Comparison of ENCODE assay signal across 1 cellular context in the genomic region with DNA sequence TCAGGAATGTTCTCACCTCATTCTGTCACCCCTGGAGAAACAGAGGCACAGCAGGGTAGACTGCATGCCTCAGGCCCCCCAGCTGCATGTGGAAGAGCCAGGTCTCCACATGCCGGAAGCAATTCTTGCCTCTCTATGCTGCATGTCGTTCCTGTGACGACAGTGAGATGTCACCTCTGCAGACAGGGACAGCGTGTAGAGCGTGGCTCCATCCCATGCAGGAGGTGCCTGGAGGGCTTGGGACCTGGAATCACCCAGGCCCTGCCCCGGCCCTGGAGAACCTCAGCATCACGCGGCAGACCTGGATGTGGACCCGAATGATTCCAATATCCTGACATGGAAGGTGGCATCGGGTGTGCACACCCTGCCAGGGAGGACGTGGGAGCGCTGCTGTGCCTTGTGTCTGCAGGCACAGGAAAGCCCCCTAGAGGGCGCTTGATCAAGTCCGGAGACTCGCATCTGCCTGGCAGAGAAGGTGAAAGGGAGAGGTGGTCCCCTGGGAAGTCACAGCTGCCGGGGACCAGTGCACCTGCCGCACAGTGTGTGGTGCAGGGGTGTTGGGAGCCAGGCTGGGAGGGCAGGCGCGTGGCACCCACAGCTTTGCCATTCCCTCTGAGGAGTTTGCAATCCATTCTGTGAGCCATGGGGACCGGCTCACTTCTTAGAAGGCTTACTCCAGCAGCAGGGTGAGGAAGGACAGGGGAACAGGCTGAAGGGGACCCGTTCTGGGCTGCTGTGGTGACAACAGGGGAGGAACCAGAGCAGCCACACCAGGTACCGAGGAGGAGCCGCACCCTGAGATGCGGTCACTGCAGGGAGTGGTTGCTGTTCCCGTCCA.
TF ChIP-seq lines count a peak whose summit lies in the region.

No MANE protein-coding gene starts in this region.

TF ChIP-seq in HEK293, 187 proteins besides CTCF, POLR2A, EP300 and RAD21 (continued from another document):
- TF ChIP-seq ZBTB7A (tag by site-specific recombination; IDR thresholded peaks at IDR 0.05; ENCODE audit: low read depth): no peak
- TF ChIP-seq KLF9 (tag by site-specific recombination; IDR thresholded peaks at IDR 0.05; ENCODE audit: low read depth): no peak
- TF ChIP-seq ZNF654 (tag by site-specific recombination; IDR thresholded peaks at IDR 0.05; ENCODE audit: low read depth): peak; percentile 22; the same call in 1 of the 2 replicates
